ENCODE assay signal across 8 cellular contexts in the genomic region with DNA sequence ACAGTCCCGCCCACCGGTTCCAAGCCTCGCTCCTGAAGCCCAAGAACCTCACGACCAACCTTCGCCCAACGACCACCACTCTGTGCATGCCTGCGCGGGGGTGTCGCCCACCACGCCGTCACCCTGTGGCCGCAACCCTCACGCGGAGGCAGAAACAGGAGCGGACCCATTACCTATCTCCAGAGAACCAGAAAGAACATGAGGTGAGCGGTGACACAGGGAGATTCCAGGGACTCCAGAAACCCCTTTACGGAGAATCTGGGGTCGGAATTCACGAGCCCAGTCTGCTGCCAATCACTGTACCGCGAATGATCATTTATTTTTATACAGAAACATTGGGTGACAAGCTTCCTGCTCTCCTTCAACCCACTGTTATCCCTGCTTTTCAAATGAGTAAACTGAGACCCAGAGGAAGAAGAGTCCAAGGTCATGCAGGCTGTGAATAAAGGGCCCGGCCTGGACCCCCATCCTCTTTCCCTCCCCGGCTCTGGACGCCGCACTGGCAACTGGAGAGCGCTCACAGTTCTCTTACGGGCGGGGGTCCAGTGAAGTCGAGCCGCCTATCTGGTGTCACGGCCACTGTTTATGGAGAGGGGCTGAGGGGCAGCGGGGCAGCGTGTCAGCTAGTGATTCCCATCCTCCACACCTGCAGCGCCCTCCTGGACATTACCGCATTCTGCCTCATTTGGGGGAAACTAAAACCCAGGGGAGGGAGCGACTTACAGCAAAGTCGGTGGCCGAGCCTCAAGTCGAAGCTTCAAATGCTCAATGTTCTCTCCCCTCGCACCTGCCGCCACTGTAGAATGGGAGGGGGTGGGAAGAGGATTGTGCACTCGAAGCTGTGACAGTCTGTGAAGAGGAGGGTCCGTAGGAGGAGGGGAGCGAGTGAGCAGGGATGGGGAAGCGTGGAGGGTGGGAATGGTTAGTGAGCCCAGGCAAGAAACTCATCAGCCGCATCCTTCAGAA. TPM values are rescaled to one million over a fixed set of nuclear protein-coding genes. Genes with fewer than 3 reads are reported as not detected.
A peak's percentile ranks its signal among the peaks of the same experiment; 100 is the strongest.
DNase-seq lines count a peak whose midpoint lies in the region; ATAC-seq and TF ChIP-seq lines count a peak whose summit lies in the region.

No MANE protein-coding gene starts in this region.

- no peak overlapping the region for H2BK5ac ChIP-seq in mesendoderm (ENCODE audit: low read length)

- no peak overlapping the region for H4K5ac ChIP-seq in mesendoderm (ENCODE audit: low read length)

- no peak overlapping the region for H2BK15ac ChIP-seq in mesendoderm (replicated peaks; ENCODE audit: low read depth)

- H3K4me2 ChIP-seq in mesendoderm (ENCODE audit: low read length) = peak overlapping the region; percentile 56

- H3K9me3 ChIP-seq in HUES6 (ENCODE audit: control insufficient read depth, insufficient read depth, low read depth, low read length) = no peaks in the 10 kb centered on the region

- H2AFZ ChIP-seq in ACC112 (ENCODE audit: low read length, unreplicated experiment) = no peak overlapping the region

- H3K27ac ChIP-seq in ACC112 (ENCODE audit: low read depth, low read length) (no peak overlapping the region), HUES6 (ENCODE audit: low read depth, low read length) (no peak overlapping the region), mesendoderm (ENCODE audit: low read depth, low read length) (no peak overlapping the region)

- no peak overlapping the region for H3K23ac ChIP-seq in mesendoderm (ENCODE audit: low read length)

- in situ Hi-C loops in astrocyte of the cerebellum (cut with HindIII; ENCODE audit: low sequenced_read_pairs) = no loop called here

- H3K36me3 ChIP-seq in ACC112 (ENCODE audit: insufficient read depth, low read length) (no peaks in the 10 kb centered on the region), HUES6 (ENCODE audit: control insufficient read depth, insufficient read depth, low read length) (no peaks in the 10 kb centered on the region), mesendoderm (ENCODE audit: control insufficient read depth, insufficient read depth, low read length) (no peaks in the 10 kb centered on the region)

- no peak overlapping the region for H3K18ac ChIP-seq in mesendoderm (ENCODE audit: low read length)

- H3K79me1 ChIP-seq in mesendoderm (ENCODE audit: low read length) = no peaks in the 10 kb centered on the region

- ATAC-seq in GM21526 (IDR thresholded peaks at IDR 0.05; ENCODE audit: low FRiP score, unreplicated experiment) (no peak), GM18861 (IDR thresholded peaks at IDR 0.05; ENCODE audit: unreplicated experiment) (no peak)

- H3K9ac ChIP-seq in HUES6 (ENCODE audit: low read length) (no peak overlapping the region), mesendoderm (ENCODE audit: low read length) (no peak overlapping the region)

- peaks cover 73% of the 10 kb centered on the region for H3K27me3 ChIP-seq in ACC112 (ENCODE audit: insufficient read depth, low read length)
- peaks cover 87% of the 10 kb centered on the region for H3K27me3 ChIP-seq in HUES6 (ENCODE audit: control insufficient read depth, insufficient read depth, low read length)
- peaks cover 52% of the 10 kb centered on the region for H3K27me3 ChIP-seq in mesendoderm (ENCODE audit: insufficient read depth, low read length, poor library complexity)

- H3K56ac ChIP-seq in mesendoderm (ENCODE audit: low read length) = peak overlapping the region; percentile 50

- H3K4me3 ChIP-seq in ACC112 (ENCODE audit: low read depth, low read length) (peak overlapping the region; percentile 72), HUES6 (ENCODE audit: low read depth, low read length) (peak overlapping the region; percentile 56), astrocyte of the cerebellum (ENCODE audit: low read depth, low read length) (peak overlapping the region; percentile 30), mesendoderm (ENCODE audit: low read length) (no peak overlapping the region)

- H2BK120ac ChIP-seq in mesendoderm (ENCODE audit: low read depth, low read length) = no peak overlapping the region

- DNase-seq in astrocyte of the cerebellum (ENCODE audit: low read depth) (no peak), mesendoderm (peak; percentile 33), COLO829 (ENCODE audit: low spot score) (no peak), T1000 (lab: John Stamatoyannopoulos, UW) (no peak)

- H2AK5ac ChIP-seq in mesendoderm (ENCODE audit: low read length) = no peak overlapping the region

- no CpG with 5 or more reads among the region's 46 CpGs for WGBS in mesendoderm (ENCODE audit: extremely low coverage, insufficient coverage, low lambda C conversion rate)

- H3K4ac ChIP-seq in mesendoderm (ENCODE audit: low read depth, low read length) = no peak overlapping the region

- peaks cover 12% of the 10 kb centered on the region for H3K4me1 ChIP-seq in ACC112 (ENCODE audit: control insufficient read depth, insufficient read depth, low read length, unreplicated experiment)
- peaks cover 15% of the 10 kb centered on the region for H3K4me1 ChIP-seq in HUES6 (ENCODE audit: control insufficient read depth, insufficient read depth, low read length)
- H3K4me1 ChIP-seq in mesendoderm (ENCODE audit: control insufficient read depth, low read depth, low read length) = no peaks in the 10 kb centered on the region

- H3K79me2 ChIP-seq in ACC112 (ENCODE audit: control insufficient read depth, insufficient read depth, low read length, unreplicated experiment) (no peaks in the 10 kb centered on the region), mesendoderm (ENCODE audit: control insufficient read depth, insufficient read depth, low read length) (no peaks in the 10 kb centered on the region)

- TF ChIP-seq CTCF in astrocyte of the cerebellum (IDR thresholded peaks at IDR 0.05; ENCODE audit: low read depth, low read length, missing control alignments) = no peak

- no peak overlapping the region for H4K8ac ChIP-seq in mesendoderm (ENCODE audit: low read depth, low read length)

RNA-seq across cellular contexts. Expression of gene SLC30A3, which starts 0.7 kb away (rescaled TPM):
- polyA plus RNA-seq in mesendoderm (2013, experiment 1 of 2) = 1.3 TPM
- polyA plus RNA-seq in mesendoderm (2013, experiment 2 of 2) = 1.1 TPM

RNA-seq across cellular contexts. Expression of gene DNAJC5G, which starts 11.7 kb away (rescaled TPM):
- polyA plus RNA-seq in mesendoderm (2013, experiment 1 of 2) = 0.03 TPM
- 0.06 TPM for polyA plus RNA-seq in mesendoderm (2013, experiment 2 of 2)

RNA-seq across cellular contexts. Expression of gene TRIM54, which starts 18.7 kb away (rescaled TPM):
- polyA plus RNA-seq in mesendoderm (2013, experiment 1 of 2) = 0.72 TPM
- polyA plus RNA-seq in mesendoderm (2013, experiment 2 of 2) = 0.59 TPM

RNA-seq across cellular contexts. Expression of gene UCN, which starts 44.7 kb away (rescaled TPM):
- polyA plus RNA-seq in mesendoderm (2013, experiment 1 of 2) = 0.15 TPM
- polyA plus RNA-seq in mesendoderm (2013, experiment 2 of 2) = 0.11 TPM

RNA-seq across cellular contexts. Expression of gene CAD, which starts 46.4 kb away (rescaled TPM):
- polyA plus RNA-seq in mesendoderm (2013, experiment 1 of 2) = 29.5 TPM
- polyA plus RNA-seq in mesendoderm (2013, experiment 2 of 2) = 31.0 TPM
